17 cellular contexts compared by ENCODE assay signal in genomic region chr1:229784834-229785233, GRCh38.
"Had no signal": no experiment of that assay in that cellular context is flagged by ENCODE, and none has a peak within 500 bp of the region (broad histone marks: within the 10 kb centered on the region; RNA-seq: fewer than 3 reads in every experiment).

No MANE protein-coding gene starts in this region.

- H3K4me1 Mint-ChIP-seq: stimulated activated effector memory CD8-positive, alpha-beta T cell treated with anti-CD3 and anti-CD28 coated beads, Interleukin-12 subunit alpha, Interleukin-12 subunit beta, amount 100 ng/mL, for 72 hours had no signal

- H3K27me3 ChIP-seq: gastrocnemius medialis, suprapubic skin, thyroid gland, upper lobe of left lung, uterus had no signal

- H3K27ac Mint-ChIP-seq: stimulated activated effector memory CD8-positive, alpha-beta T cell treated with anti-CD3 and anti-CD28 coated beads, Interleukin-12 subunit alpha, Interleukin-12 subunit beta, amount 100 ng/mL, for 72 hours had no signal

- H3K4me3 ChIP-seq: coronary artery, gastrocnemius medialis, left ventricle myocardium inferior, suprapubic skin, thyroid gland, upper lobe of left lung, uterus had no signal

- H3K36me3 ChIP-seq: gastrocnemius medialis, left ventricle myocardium inferior, suprapubic skin, thyroid gland, upper lobe of left lung, uterus had no signal

- H3K27ac ChIP-seq: coronary artery, gastrocnemius medialis, left ventricle myocardium inferior, suprapubic skin, thyroid gland, upper lobe of left lung, uterus had no signal

- H3K36me3 Mint-ChIP-seq: stimulated activated effector memory CD8-positive, alpha-beta T cell treated with anti-CD3 and anti-CD28 coated beads, Interleukin-12 subunit alpha, Interleukin-12 subunit beta, amount 100 ng/mL, for 72 hours had no signal

- ATAC-seq: gastrocnemius medialis; naive thymus-derived CD8-positive, alpha-beta T cell; right cardiac atrium; stimulated activated effector memory CD8-positive, alpha-beta T cell treated with anti-CD3 and anti-CD28 coated beads, Interleukin-12 subunit alpha, Interleukin-12 subunit beta, amount 100 ng/mL, for 72 hours; stimulated activated naive CD8-positive, alpha-beta T cell treated with anti-CD3 and anti-CD28 coated beads, Interleukin-15, Interleukin-2, amounts not matched to agents 100 U/mL and 50 U/mL, for 24 hours had no signal

- DNase-seq: effector CD4-positive, alpha-beta T cell; gastrocnemius medialis; glutamatergic neuron; islet precursor cell; left ventricle myocardium inferior; mesendoderm; naive thymus-derived CD8-positive, alpha-beta T cell; right cardiac atrium; stimulated activated CD4-positive, alpha-beta T cell treated with anti-CD3 and anti-CD28 coated beads, Interleukin-4, amount 100 ng/mL, for 1 hour; stimulated activated CD8-positive, alpha-beta memory T cell treated with anti-CD3 and anti-CD28 coated beads, Interleukin-4, amount 100 ng/mL, for 48 hours; stimulated activated naive CD8-positive, alpha-beta T cell treated with anti-CD3 and anti-CD28 coated beads, Interleukin-15, Interleukin-2, amounts not matched to agents 100 U/mL and 50 U/mL, for 24 hours; thyroid gland; upper lobe of left lung; uterus had no signal

- H3K4me1 ChIP-seq: gastrocnemius medialis, thyroid gland, upper lobe of left lung, uterus had no signal

- H3K9me3 ChIP-seq: gastrocnemius medialis, suprapubic skin, thyroid gland, upper lobe of left lung, uterus had no signal

- H3K4me3 Mint-ChIP-seq: naive thymus-derived CD8-positive, alpha-beta T cell; stimulated activated effector memory CD8-positive, alpha-beta T cell treated with anti-CD3 and anti-CD28 coated beads, Interleukin-12 subunit alpha, Interleukin-12 subunit beta, amount 100 ng/mL, for 72 hours had no signal

- H3K9me3 Mint-ChIP-seq: stimulated activated effector memory CD8-positive, alpha-beta T cell treated with anti-CD3 and anti-CD28 coated beads, Interleukin-12 subunit alpha, Interleukin-12 subunit beta, amount 100 ng/mL, for 72 hours had no signal
